Comparison of ENCODE assay signal across 21 cellular contexts in the genomic region with DNA sequence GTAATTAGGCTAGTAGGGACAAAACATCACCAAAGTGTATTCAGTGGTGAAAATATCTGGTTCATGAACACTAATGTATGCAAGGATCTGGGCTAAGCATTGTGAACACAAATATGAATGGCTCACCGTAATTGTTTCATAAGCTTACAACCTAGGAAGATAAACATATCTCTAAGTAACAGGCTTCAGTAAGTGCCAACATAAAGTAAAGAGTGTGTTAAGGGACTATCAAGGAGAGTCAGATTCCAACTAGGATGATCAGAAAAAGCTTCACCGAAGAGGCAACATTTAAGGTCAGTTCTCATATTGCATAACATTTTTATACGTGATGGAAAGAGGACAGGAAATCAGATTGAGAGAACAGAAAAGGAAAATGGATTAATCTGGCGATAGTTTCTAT. TPM values are rescaled to one million over a fixed set of nuclear protein-coding genes. Genes with fewer than 3 reads are reported as not detected.
"Had no signal": no experiment of that assay in that cellular context is flagged by ENCODE, and none has a peak within 500 bp of the region (broad histone marks: within the 10 kb centered on the region; RNA-seq: fewer than 3 reads in every experiment).

No MANE protein-coding gene starts in this region.

- H3K4me1 ChIP-seq: heart right ventricle had no signal

- ATAC-seq: activated CD4-positive, CD25-positive, alpha-beta regulatory T cell treated with anti-CD3 and anti-CD28 coated beads, Interleukin-2, amount 50 U/mL, for 24 hours; activated T-cell treated with anti-CD3 and anti-CD28 coated beads, Interleukin-2, amount 50 U/mL, for 72 hours; heart right ventricle; left colon had no signal

- H3K9me3 Mint-ChIP-seq: activated CD4-positive, alpha-beta memory T cell treated with anti-CD3 and anti-CD28 coated beads, Interleukin-2, amount 10 ng/mL, durations not matched to agents 7 days and 5 days; activated CD4-positive, alpha-beta T cell treated with anti-CD3 and anti-CD28 coated beads, Interleukin-2, amount 10 ng/mL, durations not matched to agents 24 days and 14 days; activated naive CD4-positive, alpha-beta T cell treated with anti-CD3 and anti-CD28 coated beads for 36 hours; activated naive CD8-positive, alpha-beta T cell treated with anti-CD3 and anti-CD28 coated beads, Interleukin-2, amount 10 ng/mL, durations not matched to agents 7 days and 5 days; activated T-cell treated with anti-CD3 and anti-CD28 coated beads, Interleukin-2, amount 50 U/mL, for 72 hours; nephron; type B pancreatic cell had no signal

- H3K36me3 ChIP-seq: thoracic aorta had no signal

- H3K4me1 Mint-ChIP-seq: activated CD4-positive, alpha-beta memory T cell treated with anti-CD3 and anti-CD28 coated beads, Interleukin-2, amount 10 ng/mL, durations not matched to agents 7 days and 5 days; activated CD4-positive, alpha-beta T cell treated with anti-CD3 and anti-CD28 coated beads, Interleukin-2, amount 10 ng/mL, durations not matched to agents 24 days and 14 days; activated naive CD8-positive, alpha-beta T cell treated with anti-CD3 and anti-CD28 coated beads, Interleukin-2, amount 10 ng/mL, durations not matched to agents 7 days and 5 days had no signal

- H3K27me3 Mint-ChIP-seq: activated CD4-positive, alpha-beta T cell treated with anti-CD3 and anti-CD28 coated beads, Interleukin-2, amount 10 ng/mL, durations not matched to agents 24 days and 14 days; progenitor cell of endocrine pancreas had no signal

- DNase-seq: activated CD4-positive, alpha-beta memory T cell treated with anti-CD3 and anti-CD28 coated beads, Interleukin-2, amount 10 ng/mL, durations not matched to agents 7 days and 5 days; activated CD4-positive, alpha-beta T cell treated with anti-CD3 and anti-CD28 coated beads, Interleukin-2, amount 10 ng/mL, durations not matched to agents 24 days and 14 days; activated effector memory CD4-positive, alpha-beta T cell treated with Interleukin-2 at 50 U/mL for 16 hours; activated naive CD4-positive, alpha-beta T cell treated with anti-CD3 and anti-CD28 coated beads for 36 hours; activated naive CD8-positive, alpha-beta T cell treated with anti-CD3 and anti-CD28 coated beads, Interleukin-2, amount 10 ng/mL, durations not matched to agents 7 days and 5 days; activated T-cell treated with anti-CD3 and anti-CD28 coated beads, Interleukin-2, amount 50 U/mL, for 72 hours; amniotic stem cell; cerebellar nuclear complex; cortex of kidney; heart right ventricle; left colon; mesenchymal stem cell; stimulated activated CD4-positive, alpha-beta T cell treated with anti-CD3 and anti-CD28 coated beads, Interleukin-4, amount 100 ng/mL, for 24 hours; stimulated activated naive CD4-positive, alpha-beta T cell treated with Interleukin-2 at 50 U/mL for 16 hours had no signal

- H3K36me3 Mint-ChIP-seq: activated naive CD8-positive, alpha-beta T cell treated with anti-CD3 and anti-CD28 coated beads, Interleukin-2, amount 10 ng/mL, durations not matched to agents 7 days and 5 days; type B pancreatic cell had no signal

- H3K4me3 ChIP-seq: heart right ventricle, thoracic aorta, vagina had no signal

- H3K27ac ChIP-seq: heart right ventricle, thoracic aorta, vagina, VCaP had no signal

- H3K27ac Mint-ChIP-seq: activated CD4-positive, alpha-beta memory T cell treated with anti-CD3 and anti-CD28 coated beads, Interleukin-2, amount 10 ng/mL, durations not matched to agents 7 days and 5 days; activated CD4-positive, alpha-beta T cell treated with anti-CD3 and anti-CD28 coated beads, Interleukin-2, amount 10 ng/mL, durations not matched to agents 24 days and 14 days; activated naive CD4-positive, alpha-beta T cell treated with anti-CD3 and anti-CD28 coated beads for 36 hours; activated naive CD8-positive, alpha-beta T cell treated with anti-CD3 and anti-CD28 coated beads, Interleukin-2, amount 10 ng/mL, durations not matched to agents 7 days and 5 days; activated T-cell treated with anti-CD3 and anti-CD28 coated beads, Interleukin-2, amount 50 U/mL, for 72 hours; nephron; progenitor cell of endocrine pancreas; type B pancreatic cell had no signal

- H3K27me3 ChIP-seq: heart right ventricle, vagina had no signal

- H3K4me3 Mint-ChIP-seq: activated CD4-positive, alpha-beta memory T cell treated with anti-CD3 and anti-CD28 coated beads, Interleukin-2, amount 10 ng/mL, durations not matched to agents 7 days and 5 days; activated CD4-positive, alpha-beta T cell treated with anti-CD3 and anti-CD28 coated beads, Interleukin-2, amount 10 ng/mL, durations not matched to agents 24 days and 14 days; activated naive CD4-positive, alpha-beta T cell treated with anti-CD3 and anti-CD28 coated beads for 36 hours; activated naive CD8-positive, alpha-beta T cell treated with anti-CD3 and anti-CD28 coated beads, Interleukin-2, amount 10 ng/mL, durations not matched to agents 7 days and 5 days; activated T-cell treated with anti-CD3 and anti-CD28 coated beads, Interleukin-2, amount 50 U/mL, for 72 hours; nephron; type B pancreatic cell had no signal

- H3K9me3 ChIP-seq: heart right ventricle, thoracic aorta, vagina had no signal

RNA-seq across cellular contexts. Expression of gene ABCC9, which starts 29.4 kb away (rescaled TPM):
- total RNA-seq: activated CD4-positive, alpha-beta memory T cell treated with anti-CD3 and anti-CD28 coated beads, Interleukin-2, amount 10 ng/mL, durations not matched to agents 7 days and 5 days; activated CD4-positive, alpha-beta T cell treated with anti-CD3 and anti-CD28 coated beads, Interleukin-2, amount 10 ng/mL, durations not matched to agents 24 days and 14 days; activated naive CD4-positive, alpha-beta T cell treated with anti-CD3 and anti-CD28 coated beads for 36 hours; activated naive CD8-positive, alpha-beta T cell treated with anti-CD3 and anti-CD28 coated beads, Interleukin-2, amount 10 ng/mL, durations not matched to agents 7 days and 5 days had no signal
